Comparison of ENCODE assay signal across 13 cellular contexts in genomic region chr10:6563075-6563474, GRCh38. TPM values are rescaled to one million over a fixed set of nuclear protein-coding genes. Genes with fewer than 3 reads are reported as not detected.
A peak's percentile ranks its signal among the peaks of the same experiment; 100 is the strongest.
DNase-seq lines count a peak whose midpoint lies in the region; ATAC-seq and TF ChIP-seq lines count a peak whose summit lies in the region.
"Had no signal": no experiment of that assay in that cellular context is flagged by ENCODE, and none has a peak within 500 bp of the region (broad histone marks: within the 10 kb centered on the region; RNA-seq: fewer than 3 reads in every experiment).

No MANE protein-coding gene starts in this region.

- H3K4me3 ChIP-seq in Peyer's patch = no peak overlapping the region
- H3K4me3 ChIP-seq: colonic mucosa, tibial artery had no signal

- no peaks in the 10 kb centered on the region for H3K27me3 Mint-ChIP-seq in activated CD8-positive, alpha-beta memory T cell treated with anti-CD3 and anti-CD28 coated beads, Interleukin-2, amount 10 ng/mL, durations not matched to agents 7 days and 5 days
- peaks cover 0 to 8% (median 0%) of the 10 kb centered on the region in 3 donors for H3K27me3 Mint-ChIP-seq in immature natural killer cell (ENCODE audit: low read depth in 3 of 3)

- H3K4me1 ChIP-seq in Peyer's patch = peaks cover 0 to 8% (median 0%) of the 10 kb centered on the region in 4 donors
- H3K4me1 ChIP-seq: colonic mucosa, tibial artery had no signal

- peak; percentile 67 to 70 for ATAC-seq in activated CD4-positive, CD25-positive, alpha-beta regulatory T cell treated with anti-CD3 and anti-CD28 coated beads, Interleukin-2, amount 50 U/mL, for 24 hours
- ATAC-seq in activated CD8-positive, alpha-beta memory T cell treated with anti-CD3 and anti-CD28 coated beads, Interleukin-2, amount 10 ng/mL, durations not matched to agents 7 days and 5 days = peak; percentile 74
- ATAC-seq in stimulated activated naive CD8-positive, alpha-beta T cell treated with anti-CD3 and anti-CD28 coated beads, Interleukin-15, Interleukin-2, amounts not matched to agents 100 U/mL and 50 U/mL, for 24 hours = peak; percentile 92

- H3K27ac ChIP-seq in Peyer's patch = peak overlapping the region in 2 of 4 donors; percentile 42 to 49
- H3K27ac ChIP-seq: colonic mucosa, tibial artery had no signal

- peaks cover 29% of the 10 kb centered on the region for H3K36me3 Mint-ChIP-seq in activated CD8-positive, alpha-beta memory T cell treated with anti-CD3 and anti-CD28 coated beads, Interleukin-2, amount 10 ng/mL, durations not matched to agents 7 days and 5 days
- H3K36me3 Mint-ChIP-seq in immature natural killer cell = no peaks in the 10 kb centered on the region
- H3K36me3 Mint-ChIP-seq: mesothelial cell of epicardium had no signal

- TF ChIP-seq POLR2A in Peyer's patch (IDR thresholded peaks at IDR 0.05) = no peak

- no peaks in the 10 kb centered on the region for H3K36me3 ChIP-seq in Peyer's patch
- H3K36me3 ChIP-seq: colonic mucosa, tibial artery had no signal

- no peaks in the 10 kb centered on the region for H3K27me3 ChIP-seq in Peyer's patch
- H3K27me3 ChIP-seq: colonic mucosa, tibial artery had no signal

- peaks cover 84% of the 10 kb centered on the region for H3K4me1 Mint-ChIP-seq in activated CD8-positive, alpha-beta memory T cell treated with anti-CD3 and anti-CD28 coated beads, Interleukin-2, amount 10 ng/mL, durations not matched to agents 7 days and 5 days
- peaks cover 92 to 94% of the 10 kb centered on the region in 2 donors for H3K4me1 Mint-ChIP-seq in immature natural killer cell
- H3K4me1 Mint-ChIP-seq: mesothelial cell of epicardium had no signal

- H3K9me3 Mint-ChIP-seq in activated CD8-positive, alpha-beta memory T cell treated with anti-CD3 and anti-CD28 coated beads, Interleukin-2, amount 10 ng/mL, durations not matched to agents 7 days and 5 days (ENCODE audit: low read depth) = no peaks in the 10 kb centered on the region
- no peaks in the 10 kb centered on the region for H3K9me3 Mint-ChIP-seq in immature natural killer cell
- H3K9me3 Mint-ChIP-seq: mesothelial cell of epicardium had no signal

- H3K4me3 Mint-ChIP-seq in activated CD8-positive, alpha-beta memory T cell treated with anti-CD3 and anti-CD28 coated beads, Interleukin-2, amount 10 ng/mL, durations not matched to agents 7 days and 5 days = peak overlapping the region; percentile 53
- H3K4me3 Mint-ChIP-seq in immature natural killer cell = peak overlapping the region; percentile 47 to 81 (median 78)
- H3K4me3 Mint-ChIP-seq: mesothelial cell of epicardium had no signal

- TF ChIP-seq CTCF in GM10266 (IDR thresholded peaks at IDR 0.05; ENCODE audit: control insufficient read depth, insufficient read depth, low read depth, missing control alignments) = no peak
- no peak for TF ChIP-seq CTCF in Peyer's patch (IDR thresholded peaks at IDR 0.05)

- CTCF ChIA-PET in activated CD8-positive, alpha-beta memory T cell treated with anti-CD3 and anti-CD28 coated beads, Interleukin-2, amount 10 ng/mL, durations not matched to agents 7 days and 5 days (lab: Charles Lee) = interaction anchor here (1.0 to 3.8 kb wide), 12 partner anchors 9 to 117 kb away, joined by 3 to 19 read pairs (median 4); partner anchors contain the start of gene PRKCQ

- H3K9me3 ChIP-seq in Peyer's patch = no peaks in the 10 kb centered on the region
- H3K9me3 ChIP-seq: colonic mucosa, tibial artery had no signal

- H3K27ac Mint-ChIP-seq in activated CD8-positive, alpha-beta memory T cell treated with anti-CD3 and anti-CD28 coated beads, Interleukin-2, amount 10 ng/mL, durations not matched to agents 7 days and 5 days = peak overlapping the region; percentile 79
- H3K27ac Mint-ChIP-seq in immature natural killer cell = peak overlapping the region; percentile 88 to 96 (median 93)
- H3K27ac Mint-ChIP-seq: mesothelial cell of epicardium had no signal

- DNase-seq in activated CD4-positive, CD25-positive, alpha-beta regulatory T cell treated with anti-CD3 and anti-CD28 coated beads, Interleukin-2, amount 50 U/mL, for 72 hours = no peak
- peak; percentile 76 for DNase-seq in activated CD8-positive, alpha-beta memory T cell treated with anti-CD3 and anti-CD28 coated beads, Interleukin-2, amount 10 ng/mL, durations not matched to agents 7 days and 5 days
- DNase-seq in immature natural killer cell (peak; percentile 39 to 52 (median 42)), COLO668 (lab: John Stamatoyannopoulos, UW; ENCODE audit: unreplicated experiment) (no peak), GM10266 (ENCODE audit: extremely low spot score) (no peak), Peyer's patch (no peak)
- DNase-seq in stimulated activated naive CD8-positive, alpha-beta T cell treated with anti-CD3 and anti-CD28 coated beads, Interleukin-15, Interleukin-2, amounts not matched to agents 100 U/mL and 50 U/mL, for 24 hours = peak; percentile 71
- DNase-seq: 8988T, Calu3, colonic mucosa, tibial artery had no signal

RNA-seq across cellular contexts. Expression of gene PRKCQ, which starts 17.0 kb away (rescaled TPM):
- 10 to 100 TPM; 51.0 to 58.7 TPM for total RNA-seq in activated CD8-positive, alpha-beta memory T cell treated with anti-CD3 and anti-CD28 coated beads, Interleukin-2, amount 10 ng/mL, durations not matched to agents 7 days and 5 days
- 10 to 100 TPM; 20.2 to 46.5 (median 36.5) TPM for polyA plus RNA-seq in immature natural killer cell
- total RNA-seq in Peyer's patch = 10 to 100 TPM in 1 of 4 donors, 1 to 10 TPM in 3; 1.8 to 11.6 (median 3.7) TPM

Comparison
In these comparisons a context has a peak if more than half of its experiments do, and no peak if none do; other contexts are left out.
1. DNase-seq: peak in activated CD8-positive, alpha-beta memory T cell treated with anti-CD3 and anti-CD28 coated beads, Interleukin-2, amount 10 ng/mL, durations not matched to agents 7 days and 5 days (single experiment), immature natural killer cell (3 of 3) and stimulated activated naive CD8-positive, alpha-beta T cell treated with anti-CD3 and anti-CD28 coated beads, Interleukin-15, Interleukin-2, amounts not matched to agents 100 U/mL and 50 U/mL, for 24 hours (single experiment); none in activated CD4-positive, CD25-positive, alpha-beta regulatory T cell treated with anti-CD3 and anti-CD28 coated beads, Interleukin-2, amount 50 U/mL, for 72 hours (single experiment), COLO668 (single experiment), GM10266 (single experiment) and Peyer's patch (0 of 3).
2. RNA of gene PRKCQ, which starts 17.0 kb away (total RNA-seq): 51.0 to 58.7 TPM in activated CD8-positive, alpha-beta memory T cell treated with anti-CD3 and anti-CD28 coated beads, Interleukin-2, amount 10 ng/mL, durations not matched to agents 7 days and 5 days; 1.8 to 11.6 TPM in Peyer's patch; every median in the first group is over 4 times any median in the second.
3. Peak in every context shown above with its lines, with median percentiles within 50 percentile points of each other: ATAC-seq.